1 cellular context compared by ENCODE assay signal in genomic region chr5:90409318-90410177, GRCh38.
TF ChIP-seq lines count a peak whose summit lies in the region.

CETN3 (minus strand) TSS chr5:90409756; CDS start chr5:90409661, 95 bp downstream.

TF ChIP-seq in K562, 482 proteins besides CTCF, POLR2A, EP300 and RAD21 (continued from another document and continues in another):
- TF ChIP-seq STAT6 (CRISPR knock-in tag; IDR thresholded peaks at IDR 0.05) (no peak), ZBTB7A (IDR thresholded peaks at IDR 0.05; ENCODE audit: borderline replicate concordance, control insufficient read depth, low read depth, low read length) (peak; percentile 82; the same call in 1 of the 2 replicates), KDM4B (IDR thresholded peaks at IDR 0.05; ENCODE audit: borderline replicate concordance in 2 of 2, low read depth in 1 of 2) (peak in 1 of 2 experiments; percentile 65; a peak in 1 of 4 replicates), HDAC2 (IDR thresholded peaks at IDR 0.05) (no peak; the same call in 1 of the 2 replicates), TARDBP (IDR thresholded peaks at IDR 0.05) (no peak), RBM14 (IDR thresholded peaks at IDR 0.05; ENCODE audit: borderline replicate concordance, insufficient read depth, low read depth, low read length) (no peak), ARID4B (CRISPR knock-in tag; IDR thresholded peaks at IDR 0.05) (peak; percentile 65; the same call in 1 of the 2 replicates), ZNF277 (CRISPR knock-in tag; IDR thresholded peaks at IDR 0.05; ENCODE audit: borderline replicate concordance) (no peak), HDGF (IDR thresholded peaks at IDR 0.05) (no peak), ZNF561 (CRISPR knock-in tag; conservative IDR thresholded peaks at IDR 0.05) (0 out of 2 replicates have a peak, but pooled peaks have one; percentile 58), ZNF232 (CRISPR knock-in tag; IDR thresholded peaks at IDR 0.05) (no peak), KHSRP (IDR thresholded peaks at IDR 0.05) (no peak), ZNF609 (CRISPR knock-in tag; IDR thresholded peaks at IDR 0.05; ENCODE audit: borderline replicate concordance) (no peak), PREB (CRISPR knock-in tag; IDR thresholded peaks at IDR 0.05) (peak; percentile 84; the same call in 1 of the 2 replicates), SREBF1 (IDR thresholded peaks at IDR 0.05; ENCODE audit: borderline replicate concordance, low read depth, low read length) (no peak), SRSF1 (IDR thresholded peaks at IDR 0.05; ENCODE audit: low read depth, low read length) (no peak), REST (CRISPR knock-in tag; IDR thresholded peaks at IDR 0.05; ENCODE audit: low read depth) (0 out of 2 replicates have a peak, but pooled peaks have one; percentile 39), ZNF707 (CRISPR knock-in tag; conservative IDR thresholded peaks at IDR 0.05) (no peak), ZNF695 (CRISPR knock-in tag; IDR thresholded peaks at IDR 0.05) (peak; percentile 72; the same call in 1 of the 2 replicates), RBM34 (IDR thresholded peaks at IDR 0.05; ENCODE audit: borderline replicate concordance, insufficient read depth, low read length) (no peak), BCL6 (CRISPR knock-in tag; IDR thresholded peaks at IDR 0.05) (no peak), ZNF133 (CRISPR knock-in tag; IDR thresholded peaks at IDR 0.05) (no peak; the same call in 1 of the 2 replicates), ATF7 (IDR thresholded peaks at IDR 0.05) (peak; percentile 34; the same call in 1 of the 2 replicates), ZFP91 (CRISPR knock-in tag; IDR thresholded peaks at IDR 0.05) (0 out of 2 replicates have a peak, but pooled peaks have one; percentile 52), DIDO1 (tag; IDR thresholded peaks at IDR 0.05; ENCODE audit: low read depth) (no peak), ATF6 (CRISPR knock-in tag; IDR thresholded peaks at IDR 0.05) (no peak; the same call in 1 of the 2 replicates), ZSCAN32 (CRISPR knock-in tag; IDR thresholded peaks at IDR 0.05) (0 out of 2 replicates have a peak, but pooled peaks have one; percentile 35), SMARCA5 (IDR thresholded peaks at IDR 0.05) (peak; percentile 45), TCFL5 (CRISPR knock-in tag; conservative IDR thresholded peaks at IDR 0.05) (no peak), DMBX1 (CRISPR knock-in tag; IDR thresholded peaks at IDR 0.05; ENCODE audit: borderline replicate concordance) (0 out of 2 replicates have a peak, but pooled peaks have one; percentile 35), CBX3 (IDR thresholded peaks at IDR 0.05; ENCODE audit: borderline replicate concordance in 1 of 2, low read length in 2 of 2) (no peak), RBBP5 (IDR thresholded peaks at IDR 0.05; ENCODE audit: borderline replicate concordance, insufficient read depth, low read length, poor library complexity, severe bottlenecking) (peak; percentile 73), TGIF2 (CRISPR knock-in tag; IDR thresholded peaks at IDR 0.05) (0 out of 2 replicates have a peak, but pooled peaks have one; percentile 57), PHF21A (IDR thresholded peaks at IDR 0.05; ENCODE audit: borderline replicate concordance, low read depth) (0 out of 2 replicates have a peak, but pooled peaks have one; percentile 30), ZNF699 (CRISPR knock-in tag; IDR thresholded peaks at IDR 0.05; ENCODE audit: insufficient replicate concordance) (no peak)
